8 cellular contexts compared by ENCODE assay signal in the genomic region with DNA sequence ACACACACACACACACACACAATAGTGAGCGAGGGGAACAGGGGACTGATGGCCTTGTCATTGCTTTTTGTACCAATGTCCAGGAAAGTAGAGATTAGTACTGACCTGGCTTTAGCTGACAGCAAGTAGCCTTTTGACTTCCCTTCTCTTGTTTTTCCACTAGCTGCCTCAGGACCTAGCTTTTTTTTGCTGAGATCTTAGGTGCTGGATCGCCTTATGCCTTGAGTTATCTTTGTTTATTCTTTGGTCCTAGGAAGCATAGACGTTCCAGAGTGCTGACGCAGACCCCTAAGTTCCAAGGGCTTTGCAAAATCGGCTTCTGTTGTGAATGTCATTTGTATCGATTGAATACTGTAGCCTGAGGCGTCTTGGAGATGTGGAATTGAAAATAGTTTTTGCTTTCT. TPM values are rescaled to one million over a fixed set of nuclear protein-coding genes. Genes with fewer than 3 reads are reported as not detected.
DNase-seq lines count a peak whose midpoint lies in the region; ATAC-seq and TF ChIP-seq lines count a peak whose summit lies in the region.

Gene UTS2B (minus strand): TSS at position 218 of the 404 bp plus-strand sequence. CDS start 48,337 bp downstream, outside the sequence.

- peak within 1 kb of the TSS; percentile 70 for H2AFZ ChIP-seq in neural cell (ENCODE audit: low read depth, low read length)

- H3K4me3 Mint-ChIP-seq in activated T-cell treated with anti-CD3 and anti-CD28 coated beads, Interleukin-2, amount 50 U/mL, for 72 hours, result peak within 1 kb of the TSS; percentile 72 to 89
- peak within 1 kb of the TSS; percentile 76 for H3K4me3 Mint-ChIP-seq in T-helper 17 cell

- no peaks in the 10 kb centered on the region for H4K20me1 ChIP-seq in neural cell (ENCODE audit: insufficient read depth)

- ATAC-seq in activated T-cell treated with anti-CD3 and anti-CD28 coated beads, Interleukin-2, amount 50 U/mL, for 72 hours (replicated peaks in 1 of 2), result no peak
- ATAC-seq in T-helper 17 cell, result no peak
- no peak for ATAC-seq in HG03354 (IDR thresholded peaks at IDR 0.05; ENCODE audit: poor library complexity, severe bottlenecking, unreplicated experiment)

- no peaks in the 10 kb centered on the region for H3K9me2 ChIP-seq in neural cell (ENCODE audit: insufficient read depth, low read length)

- no peak for TF ChIP-seq EP300 in neural cell (conservative IDR thresholded peaks at IDR 0.05; ENCODE audit: poor library complexity, severe bottlenecking)

- H3K27ac Mint-ChIP-seq in activated T-cell treated with anti-CD3 and anti-CD28 coated beads, Interleukin-2, amount 50 U/mL, for 72 hours, result peak within 1 kb of the TSS; percentile 85
- H3K27ac Mint-ChIP-seq in T-helper 17 cell, result peak within 1 kb of the TSS; percentile 61

- H3K9me3 ChIP-seq in T-helper 17 cell (ENCODE audit: control insufficient read depth, low read length, poor library complexity, severe bottlenecking), result no peaks in the 10 kb centered on the region
- no peaks in the 10 kb centered on the region for H3K9me3 ChIP-seq in neural cell (ENCODE audit: low read length)

- TF ChIP-seq RAD21 in neural cell (conservative IDR thresholded peaks at IDR 0.05), result no peak

- H3K79me2 ChIP-seq in neural cell (replicated peaks; ENCODE audit: insufficient read depth, low read length), result peaks cover 59% of the 10 kb centered on the region

- peak within 1 kb of the TSS; percentile 96 for H3K4me2 ChIP-seq in neural cell (ENCODE audit: low read length)

- no peaks in the 10 kb centered on the region for H3K36me3 ChIP-seq in neural cell (ENCODE audit: insufficient read depth, low read length)

- peaks cover 5% of the 10 kb centered on the region for H3F3A ChIP-seq in neural cell (ENCODE audit: insufficient read depth, low read length, poor library complexity, severe bottlenecking)

- H3K36me3 Mint-ChIP-seq in activated T-cell treated with anti-CD3 and anti-CD28 coated beads, Interleukin-2, amount 50 U/mL, for 72 hours (ENCODE audit: insufficient read depth in 2 of 2), result peaks cover 2% of the 10 kb centered on the region in 2 donors
- peaks cover 2% of the 10 kb centered on the region for H3K36me3 Mint-ChIP-seq in T-helper 17 cell (ENCODE audit: low read depth)

- H3K4me1 Mint-ChIP-seq in activated T-cell treated with anti-CD3 and anti-CD28 coated beads, Interleukin-2, amount 50 U/mL, for 72 hours (ENCODE audit: low read depth), result peaks cover 18% of the 10 kb centered on the region
- H3K4me1 Mint-ChIP-seq in T-helper 17 cell, result peaks cover 10% of the 10 kb centered on the region

- H3K4me3 ChIP-seq in fibroblast of pulmonary artery (replicated peaks; ENCODE audit: low read depth, low read length) (peak within 1 kb of the TSS; percentile 76), neural cell (ENCODE audit: low read length) (peak within 1 kb of the TSS; percentile 84)

- no peaks in the 10 kb centered on the region for H3K27me3 ChIP-seq in neural cell (ENCODE audit: insufficient read depth, low read depth, low read length)

- TF ChIP-seq CTCF in fibroblast of pulmonary artery (IDR thresholded peaks at IDR 0.05; ENCODE audit: low read length, missing control alignments) (no peak), neural cell (IDR thresholded peaks at IDR 0.05; ENCODE audit: poor library complexity, severe bottlenecking) (no peak)

- no peaks in the 10 kb centered on the region for H3K9me3 Mint-ChIP-seq in activated T-cell treated with anti-CD3 and anti-CD28 coated beads, Interleukin-2, amount 50 U/mL, for 72 hours

- no peak for DNase-seq in activated T-cell treated with anti-CD3 and anti-CD28 coated beads, Interleukin-2, amount 50 U/mL, for 72 hours
- DNase-seq in activated T-cell treated with anti-CD3 and anti-CD28 coated beads for 4 hours, result no peak
- DNase-seq in T-helper 17 cell, result no peak
- peak; percentile 85 for DNase-seq in fibroblast of pulmonary artery (ENCODE audit: low read depth)
- no peak for DNase-seq in NCI-H1092 treated with DMSO at 0.1 percent for 48 hours (lab: John Stamatoyannopoulos, UW)
- no peak for DNase-seq in activated CD4-positive, CD25-positive, alpha-beta regulatory T cell treated with anti-CD3 and anti-CD28 coated beads, Interleukin-2, amount 50 U/mL, for 72 hours

- peak within 1 kb of the TSS; percentile 91 for H3K9ac ChIP-seq in neural cell (ENCODE audit: low read length)

- H3K27ac ChIP-seq in neural cell (ENCODE audit: low read length), result peak within 1 kb of the TSS; percentile 80

- peaks cover 23% of the 10 kb centered on the region for H3K27me3 Mint-ChIP-seq in activated T-cell treated with anti-CD3 and anti-CD28 coated beads, Interleukin-2, amount 50 U/mL, for 72 hours (ENCODE audit: low read depth)
- H3K27me3 Mint-ChIP-seq in T-helper 17 cell, result peaks cover 14% of the 10 kb centered on the region

TF ChIP-seq in neural cell, 6 proteins besides CTCF, POLR2A, EP300 and RAD21:
- TF ChIP-seq MXI1 (conservative IDR thresholded peaks at IDR 0.05; ENCODE audit: poor library complexity, severe bottlenecking) (no peak), SMC3 (conservative IDR thresholded peaks at IDR 0.05; ENCODE audit: poor library complexity) (no peak), POLR2AphosphoS5 (IDR thresholded peaks at IDR 0.05) (no peak), TAF1 (IDR thresholded peaks at IDR 0.05; ENCODE audit: low read depth) (no peak), EZH2 (IDR thresholded peaks at IDR 0.05; ENCODE audit: borderline replicate concordance, insufficient read depth, low read length, poor library complexity, severe bottlenecking) (no peak)
TF ChIP-seq in neural cell: peak in this region for 0.

RNA-seq across cellular contexts. Expression of gene UTS2B, which starts in this region (rescaled TPM):
- not detected for total RNA-seq in activated T-cell treated with anti-CD3 and anti-CD28 coated beads, Interleukin-2, amount 50 U/mL, for 72 hours
- total RNA-seq in T-helper 17 cell, result not detected
- 0.46 TPM in 1 of 2 replicates, not detected in the other for polyA plus RNA-seq in neural cell
- not detected in 2 replicates for polyA minus RNA-seq in neural cell
